ENCODE assay signal across 8 cellular contexts in the genomic region with DNA sequence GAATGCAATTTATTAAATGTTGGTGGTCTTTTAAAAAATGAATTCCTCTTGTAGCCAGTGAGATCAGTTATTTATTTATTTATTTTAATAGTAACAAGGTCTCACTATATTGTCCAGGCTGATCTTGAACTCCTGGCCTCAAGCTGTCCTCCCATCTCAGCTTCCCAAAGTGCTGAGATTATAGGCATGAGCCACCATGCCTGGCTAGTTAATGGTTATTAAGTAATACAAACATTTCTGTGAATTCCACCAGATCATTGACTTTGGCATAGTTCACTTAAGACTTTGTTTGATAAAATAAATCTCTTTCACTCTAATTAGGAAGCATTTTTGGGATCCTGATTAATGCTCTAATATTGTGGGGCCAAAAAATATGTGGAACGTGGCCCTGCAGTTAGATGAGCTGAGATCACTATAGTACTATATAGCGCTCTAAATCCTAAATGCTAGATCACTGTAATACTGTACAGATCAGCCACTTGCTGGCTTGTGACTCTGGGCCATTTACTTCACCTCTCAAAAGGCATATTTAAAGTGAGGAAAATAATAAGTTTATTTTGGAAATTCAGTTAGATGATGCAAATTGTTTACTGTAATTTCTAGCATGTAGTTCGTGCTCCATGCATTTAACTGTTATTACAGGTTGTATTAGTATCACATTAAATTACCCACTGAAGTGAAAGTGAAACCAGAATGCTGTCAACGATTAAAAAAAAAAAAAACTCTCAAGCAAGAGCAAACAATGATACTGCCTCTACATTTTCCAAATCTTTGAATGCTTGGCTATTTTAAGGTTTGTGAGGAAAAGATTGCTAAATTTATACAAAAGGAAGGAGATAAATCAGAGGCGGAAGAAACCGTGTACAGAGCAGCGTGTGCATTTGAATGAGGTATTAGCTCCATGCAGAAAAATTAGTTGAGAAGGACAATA. TPM values are rescaled to one million over a fixed set of nuclear protein-coding genes. Genes with fewer than 3 reads are reported as not detected.
A peak's percentile ranks its signal among the peaks of the same experiment; 100 is the strongest.
DNase-seq lines count a peak whose midpoint lies in the region; ATAC-seq and TF ChIP-seq lines count a peak whose summit lies in the region.

No MANE protein-coding gene starts in this region.

- BruUV-seq in Caco-2 (replicated peaks; lab: Mats Ljungman, UMichigan): no TSS peak

- H3K4me3 Mint-ChIP-seq in Caco-2 (ENCODE audit: unreplicated experiment): peak overlapping the region; percentile 45
- peak overlapping the region; percentile 86 to 99 (median 96) for H3K4me3 Mint-ChIP-seq in naive B cell

- H3K27ac Mint-ChIP-seq in Caco-2 (ENCODE audit: unreplicated experiment) (peak overlapping the region; percentile 44), naive B cell (peak overlapping the region; percentile 13 to 98 (median 88))

- no peak for DNase-seq in Caco-2
- peak; percentile 36 for DNase-seq in MM.1S
- DNase-seq in cardiac fibroblast (ENCODE audit: low read depth in 2 of 2): peak; percentile 33 to 63
- no peak for DNase-seq in naive B cell
- DNase-seq in globus pallidus (ENCODE audit: low spot score): no peak
- DNase-seq in NCI-H1417 treated with DMSO at 0.1 percent for 48 hours (lab: John Stamatoyannopoulos, UW): no peak
- DNase-seq in activated CD4-positive, CD25-positive, alpha-beta regulatory T cell (lab: John Stamatoyannopoulos, UW): no peak
- DNase-seq in NCI-H446 treated with DMSO at 0.1 percent for 48 hours (lab: John Stamatoyannopoulos, UW): no peak

- H3K4me3 ChIP-seq in Caco-2 (ENCODE audit: low read depth, low read length): no peak overlapping the region
- H3K4me3 ChIP-seq in MM.1S (ENCODE audit: low read length): peak overlapping the region; percentile 55
- peak overlapping the region; percentile 19 to 53 for H3K4me3 ChIP-seq in cardiac fibroblast (replicated peaks in 1 of 2; ENCODE audit: low read depth in 2 of 2, low read length in 2 of 2)

- no peaks in the 10 kb centered on the region for H3K4me1 Mint-ChIP-seq in Caco-2 (ENCODE audit: low read depth, unreplicated experiment)
- peaks cover 5 to 13% (median 8%) of the 10 kb centered on the region in 3 donors for H3K4me1 Mint-ChIP-seq in naive B cell

- TF ChIP-seq CTCF in Caco-2 (IDR thresholded peaks at IDR 0.05; ENCODE audit: insufficient read depth in 1 of 2, low read depth in 1 of 2, low read length in 1 of 2, severe bottlenecking in 1 of 2, unreplicated experiment in 1 of 2) (no peak), MM.1S (IDR thresholded peaks at IDR 0.05; ENCODE audit: low read length) (no peak), cardiac fibroblast (IDR thresholded peaks at IDR 0.05; ENCODE audit: low read depth, low read length) (no peak)

- peak overlapping the region; percentile 40; the same call in 1 of the 2 replicates for H2AFZ ChIP-seq in MM.1S (ENCODE audit: low read length)

- ATAC-seq in naive B cell (ENCODE audit: low read depth in 2 of 2): peak; percentile 14 to 44

- H3K36me3 ChIP-seq in Caco-2 (ENCODE audit: control insufficient read depth, insufficient read depth, low read length) (no peaks in the 10 kb centered on the region), MM.1S (replicated peaks; ENCODE audit: insufficient read depth, low read length) (no peaks in the 10 kb centered on the region)

- CTCF ChIA-PET in Caco-2 (lab: Charles Lee): no interaction called here

- H3K9me3 ChIP-seq in Caco-2: no peaks in the 10 kb centered on the region
- no peaks in the 10 kb centered on the region for H3K9me3 ChIP-seq in MM.1S (replicated peaks; ENCODE audit: insufficient read depth, low read length)

- H3K79me2 ChIP-seq in MM.1S (ENCODE audit: low read length): no peaks in the 10 kb centered on the region

- no peaks in the 10 kb centered on the region for H3F3A ChIP-seq in MM.1S (ENCODE audit: insufficient read depth, low read length)

- intact Hi-C loops in Caco-2 (cut with micrococcal nuclease; ENCODE audit: unreplicated experiment): no loop called here

- H3K9me2 ChIP-seq in MM.1S (replicated peaks; ENCODE audit: insufficient read depth, low read length): no peaks in the 10 kb centered on the region

- peaks cover 5% of the 10 kb centered on the region; the same call in 1 of the 2 replicates for H3K4me1 ChIP-seq in Caco-2
- no peaks in the 10 kb centered on the region for H3K4me1 ChIP-seq in MM.1S (ENCODE audit: low read length)

- H3K9ac ChIP-seq in MM.1S (ENCODE audit: low read length): peak overlapping the region; percentile 22; the same call in 1 of the 2 replicates

- H3K9me3 Mint-ChIP-seq in Caco-2 (ENCODE audit: unreplicated experiment) (no peaks in the 10 kb centered on the region), naive B cell (no peaks in the 10 kb centered on the region)

- peak overlapping the region; percentile 64 for H3K4me2 ChIP-seq in MM.1S (ENCODE audit: low read depth, low read length)

- H3K27me3 ChIP-seq in Caco-2 (replicated peaks; ENCODE audit: control insufficient read depth, insufficient read depth, low read length) (no peaks in the 10 kb centered on the region), MM.1S (replicated peaks; ENCODE audit: insufficient read depth, low read length) (peaks cover 7% of the 10 kb centered on the region; the same call in 1 of the 2 replicates)

- no peaks in the 10 kb centered on the region for H4K20me1 ChIP-seq in MM.1S (ENCODE audit: insufficient read depth, low read length)

- H3K27me3 Mint-ChIP-seq in Caco-2 (ENCODE audit: insufficient read depth, unreplicated experiment) (peaks cover 10% of the 10 kb centered on the region), naive B cell (peaks cover 0 to 4% (median 0%) of the 10 kb centered on the region in 3 donors)

- no peaks in the 10 kb centered on the region for H3K36me3 Mint-ChIP-seq in Caco-2 (ENCODE audit: insufficient read depth, unreplicated experiment)
- no peaks in the 10 kb centered on the region for H3K36me3 Mint-ChIP-seq in naive B cell

- no peak overlapping the region for H3K27ac ChIP-seq in MM.1S (ENCODE audit: low read length)

- POLR2A ChIA-PET in Caco-2 (lab: Charles Lee): no interaction called here

RNA-seq across cellular contexts. Expression of gene FAS, which starts 15.9 kb away (rescaled TPM):
- total RNA-seq in Caco-2 (2022): not detected in 2 replicates
- 1 to 10 TPM in 3 of 6 donors, under 1 TPM in 3; 0.40 to 4.1 (median 0.88) TPM for polyA plus RNA-seq in naive B cell (ENCODE audit: low read depth in 6 of 6)

RNA-seq across cellular contexts. Expression of gene ACTA2, which starts 22.1 kb away (rescaled TPM):
- 0.23 TPM in 1 of 2 replicates, not detected in the other for total RNA-seq in Caco-2 (2022)
- 1 to 10 TPM in 1 of 6 donors, under 1 TPM in 3, not detected in 2; 0.44 to 1.4 (median 0.62) TPM for polyA plus RNA-seq in naive B cell (ENCODE audit: low read depth in 6 of 6)

Comparison
In these comparisons a context has a peak if more than half of its experiments do, and no peak if none do; other contexts are left out.
1. DNase-seq: peak in MM.1S (single experiment) and cardiac fibroblast (2 of 2); none in Caco-2 (0 of 2), naive B cell (single experiment), globus pallidus (single experiment), NCI-H1417 treated with DMSO at 0.1 percent for 48 hours (single experiment), activated CD4-positive, CD25-positive, alpha-beta regulatory T cell (0 of 4) and NCI-H446 treated with DMSO at 0.1 percent for 48 hours (single experiment).